ENCODE assay signal across 27 cellular contexts in the genomic region with DNA sequence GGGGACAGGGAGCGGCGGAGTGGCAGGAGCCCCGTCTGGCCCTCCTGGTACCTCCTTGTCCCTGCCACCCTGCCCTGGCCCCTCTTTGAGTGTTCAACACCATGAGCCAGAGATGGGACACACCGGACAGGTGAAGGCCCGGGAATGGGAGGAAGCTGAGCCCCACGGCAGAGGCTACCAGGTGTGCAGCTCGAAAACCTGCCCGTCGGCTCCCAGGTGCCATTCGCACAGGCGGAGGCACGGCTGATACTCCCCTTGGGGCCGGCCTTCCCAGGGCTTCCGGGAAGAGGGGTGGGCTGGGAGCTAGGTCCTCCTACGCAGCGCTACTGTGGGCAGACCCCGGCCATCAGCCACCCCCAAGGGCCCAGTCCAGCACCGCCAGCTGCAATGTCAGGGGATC.
"Had no signal": no experiment of that assay in that cellular context is flagged by ENCODE, and none has a peak within 500 bp of the region (broad histone marks: within the 10 kb centered on the region; RNA-seq: fewer than 3 reads in every experiment).

No MANE protein-coding gene starts in this region.

- H3K4me3 ChIP-seq: Peyer's patch, SJSA1 had no signal

- H3K27me3 ChIP-seq: breast epithelium, Peyer's patch, SJSA1 had no signal

- H3K36me3 ChIP-seq: breast epithelium had no signal

- ATAC-seq: activated CD8-positive, alpha-beta T cell treated with anti-CD3 and anti-CD28 coated beads, Interleukin-2, amount 10 ng/mL, durations not matched to agents 7 days and 5 days; SK-N-SH treated with all-trans-retinoic acid at 6 μM for 48 hours; WTC11 had no signal

- H3K4me2 ChIP-seq: KMS-11 had no signal

- H3K9me3 ChIP-seq: breast epithelium, Peyer's patch, SJSA1 had no signal

- H3K9ac ChIP-seq: KMS-11 had no signal

- DNase-seq: activated CD4-positive, alpha-beta T cell treated with anti-CD3 and anti-CD28 coated beads for 48 hours; activated CD4-positive, alpha-beta T cell treated with anti-CD3 and anti-CD28 coated beads, Interleukin-2, amount 50 U/mL, for 4 hours; activated CD4-positive, CD25-positive, alpha-beta regulatory T cell treated with anti-CD3 and anti-CD28 coated beads, Interleukin-2, amount 50 U/mL, for 72 hours; activated CD8-positive, alpha-beta memory T cell treated with anti-CD3 and anti-CD28 coated beads, Interleukin-2, amount 50 U/mL, for 48 hours; activated CD8-positive, alpha-beta T cell treated with anti-CD3 and anti-CD28 coated beads, Interleukin-2, amount 10 ng/mL, durations not matched to agents 7 days and 5 days; activated T-cell treated with anti-CD3 and anti-CD28 coated beads, Interleukin-2, amount 50 U/mL, for 1 hour; aorta; caudate nucleus; NCI-H1092 treated with DMSO at 0.1 percent for 48 hours; NCI-H1436; NCI-H1694 treated with DMSO at 0.1 percent for 48 hours; NCI-H2081 treated with DMSO at 0.1 percent for 48 hours; NCI-H2171 treated with DMSO at 0.1 percent for 48 hours; NCI-H345; NCI-H510A; NCI-H526 treated with DMSO at 0.1 percent for 48 hours; NCI-H82; NK-92 treated with Interleukin-12 subunit alpha and Interleukin-12 subunit beta, amount 100 ng/mL, for 24 hours; SHP77; SW 1271 had no signal

- H3K27ac Mint-ChIP-seq: activated CD8-positive, alpha-beta T cell treated with anti-CD3 and anti-CD28 coated beads, Interleukin-2, amount 10 ng/mL, durations not matched to agents 7 days and 5 days; activated naive CD4-positive, alpha-beta T cell treated with anti-CD3 and anti-CD28 coated beads, Interleukin-2, amount 50 U/mL, for 24 hours; WTC11 had no signal

- H3K27me3 Mint-ChIP-seq: activated naive CD4-positive, alpha-beta T cell treated with anti-CD3 and anti-CD28 coated beads, Interleukin-2, amount 50 U/mL, for 24 hours had no signal

- H3K27ac ChIP-seq: KMS-11, Peyer's patch, SJSA1 had no signal

- H3K9me3 Mint-ChIP-seq: activated naive CD4-positive, alpha-beta T cell treated with anti-CD3 and anti-CD28 coated beads, Interleukin-2, amount 50 U/mL, for 24 hours; WTC11 had no signal

- H3K4me3 Mint-ChIP-seq: activated CD8-positive, alpha-beta T cell treated with anti-CD3 and anti-CD28 coated beads, Interleukin-2, amount 10 ng/mL, durations not matched to agents 7 days and 5 days; activated naive CD4-positive, alpha-beta T cell treated with anti-CD3 and anti-CD28 coated beads, Interleukin-2, amount 50 U/mL, for 24 hours; WTC11 had no signal

- H3K4me1 ChIP-seq: SJSA1 had no signal

- H3K36me3 Mint-ChIP-seq: WTC11 had no signal
